In genomic region chr22:42613869-42614268, GRCh38 we compare ENCODE assay signal across 7 cellular contexts. TPM values are rescaled to one million over a fixed set of nuclear protein-coding genes. Genes with fewer than 3 reads are reported as not detected.
DNase-seq lines count a peak whose midpoint lies in the region; ATAC-seq, FAIRE-seq and TF ChIP-seq lines count a peak whose summit lies in the region.

No MANE protein-coding gene starts in this region.

- peaks cover 3% of the 10 kb centered on the region for H3K36me3 ChIP-seq in bronchial epithelial cell (ENCODE audit: control insufficient read depth, insufficient read depth, low read length)
- peaks cover 0 to 2% of the 10 kb centered on the region in 2 donors for H3K36me3 ChIP-seq in vagina

- FAIRE-seq in bronchial epithelial cell (lab: Jason Lieb, UNC), result no peak

- H3K4me3 ChIP-seq in GM12875 (ENCODE audit: low read depth, low read length) (peak overlapping the region; percentile 94), NB4 (ENCODE audit: low read depth, low read length) (peak overlapping the region; percentile 82), bronchial epithelial cell (ENCODE audit: low read depth, low read length) (peak overlapping the region; percentile 71), mononuclear cell (ENCODE audit: low read length) (peak overlapping the region; percentile 67), vagina (peak overlapping the region; percentile 56 to 71)

- H3K27me3 ChIP-seq in bronchial epithelial cell (ENCODE audit: control insufficient read depth, insufficient read depth, low read length) (no peaks in the 10 kb centered on the region), mononuclear cell (ENCODE audit: insufficient read depth, low read length) (no peaks in the 10 kb centered on the region), vagina (no peaks in the 10 kb centered on the region)

- TF ChIP-seq CTCF in GM12875 (IDR thresholded peaks at IDR 0.05; ENCODE audit: borderline replicate concordance, insufficient read depth, low read depth, low read length) (no peak), NB4 (IDR thresholded peaks at IDR 0.05; ENCODE audit: low read depth, low read length) (no peak), bronchial epithelial cell (IDR thresholded peaks at IDR 0.05; ENCODE audit: insufficient read depth, low read length, severe bottlenecking) (no peak), vagina (IDR thresholded peaks at IDR 0.05) (no peak)

- H3K9me3 ChIP-seq in mononuclear cell (ENCODE audit: low read depth, low read length) (no peaks in the 10 kb centered on the region), vagina (no peaks in the 10 kb centered on the region)

- intact Hi-C loops in vagina (cut with DNase I), result no loop called here

- DNase-seq in NB4 (ENCODE audit: low read depth) (peak; percentile 56), bronchial epithelial cell (ENCODE audit: low read depth) (peak; percentile 40), vagina (ENCODE audit: extremely low spot score in 2 of 2) (no peak), AG20443 (ENCODE audit: low spot score) (no peak)

- H3K27ac ChIP-seq in vagina, result peak overlapping the region; percentile 94

- no peak for TF ChIP-seq POLR2A in NB4 (IDR thresholded peaks at IDR 0.05; ENCODE audit: extremely low read depth, insufficient read length)
- TF ChIP-seq POLR2A in vagina (IDR thresholded peaks at IDR 0.05), result no peak

- H3K4me1 ChIP-seq in mononuclear cell (ENCODE audit: insufficient read depth, low read length) (peaks cover 57% of the 10 kb centered on the region), vagina (peaks cover 80% of the 10 kb centered on the region)

- ATAC-seq in GM18519 (IDR thresholded peaks at IDR 0.05; ENCODE audit: low FRiP score, unreplicated experiment), result no peak

RNA-seq across cellular contexts. Expression of gene POLDIP3, which starts 0.8 kb away (rescaled TPM):
- total RNA-seq in bronchial epithelial cell (16.8 and 25.1 TPM in 2 replicates), mononuclear cell (38.6 TPM), vagina (34.9 TPM)

RNA-seq across cellular contexts. Expression of gene ATP5MGL, which starts 26.5 kb away (rescaled TPM):
- 0.26 and 1.1 TPM in 2 replicates for total RNA-seq in bronchial epithelial cell
- 1.4 TPM for total RNA-seq in mononuclear cell
- not detected for total RNA-seq in vagina

RNA-seq across cellular contexts. Expression of gene CYB5R3, which starts 35.3 kb away (rescaled TPM):
- total RNA-seq in bronchial epithelial cell (9.0 and 16.4 TPM in 2 replicates), mononuclear cell (28.1 TPM), vagina (174 TPM)

Comparison
In these comparisons a context has a peak if more than half of its experiments do, and no peak if none do; other contexts are left out.
1. DNase-seq: peak in NB4 (single experiment) and bronchial epithelial cell (single experiment); none in vagina (0 of 2) and AG20443 (single experiment).
2. Peak in every context shown above with its lines, with median percentiles within 50 percentile points of each other: H3K4me3 ChIP-seq.